In the genomic region with DNA sequence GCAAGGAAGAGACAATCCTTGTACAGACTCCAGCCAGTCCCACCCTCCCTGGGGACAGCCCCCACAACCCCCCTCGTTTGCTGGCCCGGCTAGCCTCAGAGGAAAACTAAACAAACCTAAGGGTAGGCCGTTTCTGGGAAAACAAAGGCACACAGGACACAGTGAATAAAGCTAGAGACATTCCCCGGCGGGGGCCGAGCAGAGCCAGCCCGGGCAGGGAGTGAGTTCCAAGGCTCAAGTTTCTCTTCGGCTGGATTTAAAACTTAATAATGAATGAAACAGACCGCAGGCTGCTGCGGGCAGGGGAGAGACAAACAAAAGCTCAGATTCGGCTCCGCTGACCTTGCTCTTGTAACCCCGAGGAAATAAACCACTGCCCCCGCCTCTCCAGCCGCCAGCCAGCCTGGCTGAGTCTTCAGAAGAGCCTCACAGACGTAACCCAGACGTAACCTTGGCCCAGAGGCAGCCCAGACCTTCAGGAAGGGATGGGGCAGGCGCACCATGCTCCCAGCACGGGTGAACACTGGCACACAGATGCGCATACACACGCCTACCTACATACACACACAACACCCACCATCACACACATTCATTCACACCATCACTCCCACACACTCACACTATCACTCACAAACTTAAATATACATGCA, we compare ENCODE assay signal across 12 cellular contexts.
DNase-seq lines count a peak whose midpoint lies in the region; ATAC-seq, FAIRE-seq and TF ChIP-seq lines count a peak whose summit lies in the region.
"Had no signal": no experiment of that assay in that cellular context is flagged by ENCODE, and none has a peak within 500 bp of the region (broad histone marks: within the 10 kb centered on the region; RNA-seq: fewer than 3 reads in every experiment).

No MANE protein-coding gene starts in this region.

- peak overlapping the region; percentile 60 for H3K4me3 ChIP-seq in BLaER1
- peak overlapping the region in 2 of 10 donors; percentile 0 to 14 for H3K4me3 ChIP-seq in heart right ventricle
- no peak overlapping the region for H3K4me3 ChIP-seq in pancreas

- peak; percentile 52 to 85 (median 76) for ATAC-seq in heart right ventricle
- peak in 3 of 4 donors; percentile 14 to 54 (median 40) for ATAC-seq in pancreas
- no peak for ATAC-seq in GM19351 (IDR thresholded peaks at IDR 0.05; ENCODE audit: unreplicated experiment)
- ATAC-seq in GM21390 (IDR thresholded peaks at IDR 0.05; ENCODE audit: unreplicated experiment): no peak
- ATAC-seq: CD8-positive, alpha-beta T cell; foreskin keratinocyte had no signal

- no peaks in the 10 kb centered on the region for H4K20me1 ChIP-seq in BLaER1

- H3K4me2 ChIP-seq in BLaER1: peak overlapping the region; percentile 86

- H3K27ac ChIP-seq in BLaER1 (peak overlapping the region; percentile 89), adipose tissue (ENCODE audit: low read depth, low read length) (peak overlapping the region; percentile 16), heart right ventricle (peak overlapping the region in 9 of 10 donors; percentile 39 to 79 (median 66)), pancreas (no peak overlapping the region)
- H3K27ac ChIP-seq: foreskin keratinocyte had no signal

- H3K9ac ChIP-seq in BLaER1: peak overlapping the region; percentile 77

- peaks cover 94% of the 10 kb centered on the region for H3K4me1 ChIP-seq in BLaER1
- H3K4me1 ChIP-seq in heart right ventricle: peaks cover 11 to 55% (median 40%) of the 10 kb centered on the region in 9 donors
- H3K4me1 ChIP-seq in pancreas: no peaks in the 10 kb centered on the region
- H3K4me1 ChIP-seq: foreskin keratinocyte had no signal

- intact Hi-C loops in heart right ventricle (cut with DNase I) (loop anchor here in 1 of 10 donors (10.0 kb wide), 1 partner anchor 215 kb away; the partner anchor contains the start of gene ZNF423), pancreas (cut with DNase I) (no loop called here)

- H3K36me3 ChIP-seq in BLaER1 (peaks cover 37% of the 10 kb centered on the region), heart right ventricle (peaks cover 0 to 36% (median 24%) of the 10 kb centered on the region in 9 donors), pancreas (no peaks in the 10 kb centered on the region)

- FAIRE-seq in pancreas (lab: Jason Lieb, UNC): no peak
- FAIRE-seq: small intestine had no signal

- peaks cover under 1% of the 10 kb centered on the region; the same call in 1 of the 2 replicates for H3K9me3 ChIP-seq in BLaER1
- no peaks in the 10 kb centered on the region for H3K9me3 ChIP-seq in heart right ventricle
- H3K9me3 ChIP-seq in pancreas: no peaks in the 10 kb centered on the region

- DNase-seq in heart right ventricle (peak; percentile 75 to 76), pancreas (peak in 1 of 6 donors; percentile 38)
- no peak for DNase-seq in activated T-cell treated with anti-CD3 and anti-CD28 coated beads, Interleukin-2, amount 50 U/mL, for 1 hour
- no peak for DNase-seq in stimulated activated CD8-positive, alpha-beta memory T cell treated with anti-CD3 and anti-CD28 coated beads, Interleukin-4, amount 100 ng/mL, for 48 hours
- DNase-seq: CD8-positive, alpha-beta T cell; foreskin keratinocyte; NCI-H1105 treated with DMSO at 0.1 percent for 48 hours; small intestine had no signal

- no peak for TF ChIP-seq CTCF in heart right ventricle (IDR thresholded peaks at IDR 0.05)
- no peak for TF ChIP-seq CTCF in pancreas (IDR thresholded peaks at IDR 0.05)

- H3K27me3 ChIP-seq in BLaER1 (no peaks in the 10 kb centered on the region), heart right ventricle (no peaks in the 10 kb centered on the region), pancreas (no peaks in the 10 kb centered on the region)
- H3K27me3 ChIP-seq: foreskin keratinocyte had no signal

- WGBS in adipose tissue, 3 donors: 33 to 44% (median 41%) methylated on average over 21 of the region's 21 CpGs
- WGBS in heart right ventricle, 2 donors: 28 to 29% methylated on average over 21 of the region's 21 CpGs
- 52 to 53% methylated on average over 21 of the region's 21 CpGs for WGBS in pancreas, 2 donors

Comparison
In these comparisons a context has a peak if more than half of its experiments do, and no peak if none do; other contexts are left out.
1. H3K27ac ChIP-seq: peak in BLaER1 (single experiment), adipose tissue (single experiment) and heart right ventricle (9 of 10); none in pancreas (0 of 4).
2. ATAC-seq: peak in heart right ventricle (8 of 8) and pancreas (3 of 4); none in GM19351 (single experiment) and GM21390 (single experiment).
3. DNase-seq: peak in heart right ventricle (2 of 2); none in activated T-cell treated with anti-CD3 and anti-CD28 coated beads, Interleukin-2, amount 50 U/mL, for 1 hour (single experiment) and stimulated activated CD8-positive, alpha-beta memory T cell treated with anti-CD3 and anti-CD28 coated beads, Interleukin-4, amount 100 ng/mL, for 48 hours (single experiment).